In genomic region chr4:174631901-174632758, GRCh38 we compare ENCODE assay signal across 8 cellular contexts.
A peak's percentile ranks its signal among the peaks of the same experiment; 100 is the strongest.
DNase-seq lines count a peak whose midpoint lies in the region; ATAC-seq and TF ChIP-seq lines count a peak whose summit lies in the region.

No MANE protein-coding gene starts in this region.

- H3K9ac ChIP-seq in NT2/D1 (ENCODE audit: insufficient read length, low read depth), result no peak overlapping the region

- TF ChIP-seq CTCF in C4-2B (conservative IDR thresholded peaks at IDR 0.05) (peak; percentile 84), nephron (IDR thresholded peaks at IDR 0.05; ENCODE audit: unreplicated experiment in 3 of 3) (peak; percentile 77 to 91 (median 81))

- CTCF ChIA-PET in activated naive CD4-positive, alpha-beta T cell treated with anti-CD3 and anti-CD28 coated beads for 36 hours (lab: Charles Lee), result interaction anchor here (0.5 to 1.6 kb wide), 4 partner anchors 107 to 269 kb away, joined by 3 to 6 read pairs (median 4); no protein-coding TSS in a partner anchor

- no peaks in the 10 kb centered on the region for H3K27me3 Mint-ChIP-seq in effector memory CD8-positive, alpha-beta T cell
- H3K27me3 Mint-ChIP-seq in nephron (ENCODE audit: low read depth), result no peaks in the 10 kb centered on the region
- H3K27me3 Mint-ChIP-seq in activated naive CD4-positive, alpha-beta T cell treated with anti-CD3 and anti-CD28 coated beads for 36 hours (ENCODE audit: low read depth), result no peaks in the 10 kb centered on the region

- H3K27ac Mint-ChIP-seq in effector memory CD8-positive, alpha-beta T cell, result no peak overlapping the region
- H3K27ac Mint-ChIP-seq in nephron, result no peak overlapping the region
- no peak overlapping the region for H3K27ac Mint-ChIP-seq in activated naive CD4-positive, alpha-beta T cell treated with anti-CD3 and anti-CD28 coated beads for 36 hours

- H3K9me3 Mint-ChIP-seq in effector memory CD8-positive, alpha-beta T cell, result peaks cover 0 to 1% of the 10 kb centered on the region in 2 donors
- H3K9me3 Mint-ChIP-seq in nephron, result no peaks in the 10 kb centered on the region
- no peaks in the 10 kb centered on the region for H3K9me3 Mint-ChIP-seq in activated naive CD4-positive, alpha-beta T cell treated with anti-CD3 and anti-CD28 coated beads for 36 hours

- no peak overlapping the region for H3K4me3 ChIP-seq in NT2/D1 (ENCODE audit: insufficient read length, low read depth)

- no peak overlapping the region for H3K4me3 Mint-ChIP-seq in effector memory CD8-positive, alpha-beta T cell
- no peak overlapping the region for H3K4me3 Mint-ChIP-seq in nephron
- H3K4me3 Mint-ChIP-seq in activated naive CD4-positive, alpha-beta T cell treated with anti-CD3 and anti-CD28 coated beads for 36 hours, result no peak overlapping the region

- no peaks in the 10 kb centered on the region for H3K4me1 Mint-ChIP-seq in effector memory CD8-positive, alpha-beta T cell (ENCODE audit: low read depth in 2 of 2)
- H3K4me1 Mint-ChIP-seq in nephron, result no peaks in the 10 kb centered on the region
- no peaks in the 10 kb centered on the region for H3K4me1 Mint-ChIP-seq in activated naive CD4-positive, alpha-beta T cell treated with anti-CD3 and anti-CD28 coated beads for 36 hours (ENCODE audit: low read depth)

- H3K36me3 ChIP-seq in NT2/D1 (ENCODE audit: insufficient read depth, insufficient read length, low read length), result no peaks in the 10 kb centered on the region

- no peaks in the 10 kb centered on the region for H3K9me3 ChIP-seq in NT2/D1 (ENCODE audit: insufficient read depth, low read length)

- H3K4me1 ChIP-seq in NT2/D1 (ENCODE audit: insufficient read depth, insufficient read length), result no peaks in the 10 kb centered on the region

- intact Hi-C loops in activated naive CD4-positive, alpha-beta T cell treated with anti-CD3 and anti-CD28 coated beads for 36 hours (cut with micrococcal nuclease), result loop anchor here (1.0 to 5.0 kb wide), 4 partner anchors 80 to 410 kb away; partner anchors contain the start of gene HPGD

- H3K27ac ChIP-seq in C4-2B, result no peak overlapping the region

- DNase-seq in NT2/D1 (ENCODE audit: low read depth, low spot score) (peak; percentile 9), NK-92 (lab: John Stamatoyannopoulos, UW; ENCODE audit: unreplicated experiment) (no peak)
- peak in 2 of 3 experiments; percentile 3 to 13 for DNase-seq in effector memory CD8-positive, alpha-beta T cell
- no peak for DNase-seq in activated naive CD4-positive, alpha-beta T cell treated with anti-CD3 and anti-CD28 coated beads for 36 hours

- peak; percentile 65 for ATAC-seq in GM18858 (IDR thresholded peaks at IDR 0.05; ENCODE audit: unreplicated experiment)
- ATAC-seq in HG03159 (IDR thresholded peaks at IDR 0.05; ENCODE audit: unreplicated experiment), result peak; percentile 83
- ATAC-seq in effector memory CD8-positive, alpha-beta T cell (replicated peaks), result peak; percentile 60

- no peaks in the 10 kb centered on the region for H3K27me3 ChIP-seq in NT2/D1 (ENCODE audit: insufficient read depth, insufficient read length)

- H3K36me3 Mint-ChIP-seq in effector memory CD8-positive, alpha-beta T cell (ENCODE audit: insufficient read depth), result no peaks in the 10 kb centered on the region
- no peaks in the 10 kb centered on the region for H3K36me3 Mint-ChIP-seq in nephron (ENCODE audit: low read depth)
- H3K36me3 Mint-ChIP-seq in activated naive CD4-positive, alpha-beta T cell treated with anti-CD3 and anti-CD28 coated beads for 36 hours (ENCODE audit: low read depth), result no peaks in the 10 kb centered on the region

Comparison
In these comparisons a context has a peak if more than half of its experiments do, and no peak if none do; other contexts are left out.
1. DNase-seq: peak in NT2/D1 (single experiment) and effector memory CD8-positive, alpha-beta T cell (2 of 3); none in activated naive CD4-positive, alpha-beta T cell treated with anti-CD3 and anti-CD28 coated beads for 36 hours (single experiment) and NK-92 (single experiment).
2. Peak in every context shown above with its lines, with median percentiles within 50 percentile points of each other: ATAC-seq.